In genomic region chr15:25787855-25788521, GRCh38 we compare ENCODE assay signal across 10 cellular contexts.
DNase-seq lines count a peak whose midpoint lies in the region; ATAC-seq and TF ChIP-seq lines count a peak whose summit lies in the region.
"Had no signal": no experiment of that assay in that cellular context is flagged by ENCODE, and none has a peak within 500 bp of the region (broad histone marks: within the 10 kb centered on the region; RNA-seq: fewer than 3 reads in every experiment).

No MANE protein-coding gene starts in this region.

- peak overlapping the region in 3 of 4 donors; percentile 20 to 66 (median 23) for H3K27ac ChIP-seq in Peyer's patch
- peak overlapping the region; percentile 86 for H3K27ac ChIP-seq in left ventricle myocardium inferior (replicated peaks)
- peak overlapping the region; percentile 62 for H3K27ac ChIP-seq in stomach smooth muscle (ENCODE audit: low read length)

- H3K9me3 ChIP-seq in Peyer's patch = no peaks in the 10 kb centered on the region
- no peaks in the 10 kb centered on the region for H3K9me3 ChIP-seq in left ventricle myocardium inferior (replicated peaks)
- no peaks in the 10 kb centered on the region for H3K9me3 ChIP-seq in stomach smooth muscle (ENCODE audit: control insufficient read depth in 2 of 2, low read length in 2 of 2)

- ATAC-seq in GM21529 (IDR thresholded peaks at IDR 0.05; ENCODE audit: unreplicated experiment) (peak; percentile 66), HG03175 (IDR thresholded peaks at IDR 0.05; ENCODE audit: unreplicated experiment) (no peak), HG03432 (IDR thresholded peaks at IDR 0.05; ENCODE audit: unreplicated experiment) (no peak)

- H3K9ac ChIP-seq in stomach smooth muscle (ENCODE audit: low read length in 2 of 2) = no peak overlapping the region

- intact Hi-C loops in left ventricle myocardium inferior (cut with micrococcal nuclease) = no loop called here

- H3K36me3 ChIP-seq in Peyer's patch (no peaks in the 10 kb centered on the region), left ventricle myocardium inferior (no peaks in the 10 kb centered on the region), stomach smooth muscle (ENCODE audit: control insufficient read depth in 2 of 2, insufficient read depth in 2 of 2, low read length in 2 of 2) (no peaks in the 10 kb centered on the region)

- no peaks in the 10 kb centered on the region for H3K27me3 ChIP-seq in Peyer's patch
- H3K27me3 ChIP-seq in left ventricle myocardium inferior (ENCODE audit: low read depth) = peaks cover 9% of the 10 kb centered on the region
- H3K27me3 ChIP-seq in stomach smooth muscle (ENCODE audit: control insufficient read depth in 1 of 2, insufficient read depth in 2 of 2, low read length in 2 of 2) = no peaks in the 10 kb centered on the region

- TF ChIP-seq CTCF in Peyer's patch (IDR thresholded peaks at IDR 0.05) (no peak), left ventricle myocardium inferior (IDR thresholded peaks at IDR 0.05; ENCODE audit: borderline replicate concordance) (no peak)

- DNase-seq in Peyer's patch (peak in 1 of 3 donors; percentile 59), left ventricle myocardium inferior (no peak), DMS114 treated with DMSO at 0.1 percent for 48 hours (lab: John Stamatoyannopoulos, UW; ENCODE audit: unreplicated experiment) (no peak)
- DNase-seq: activated CD4-positive, alpha-beta T cell treated with anti-CD3 and anti-CD28 coated beads for 48 hours; dermis blood vessel endothelial cell; NCI-H526 had no signal

- no peak for TF ChIP-seq POLR2A in Peyer's patch (IDR thresholded peaks at IDR 0.05)

- H3K4me3 ChIP-seq in Peyer's patch (peak overlapping the region in 1 of 4 donors; percentile 5), left ventricle myocardium inferior (no peak overlapping the region), stomach smooth muscle (ENCODE audit: low read length in 2 of 2) (peak overlapping the region in 1 of 2 donors; percentile 22)

- H3K4me1 ChIP-seq in Peyer's patch (peaks cover 0 to 21% (median 0%) of the 10 kb centered on the region in 4 donors), left ventricle myocardium inferior (peaks cover 23% of the 10 kb centered on the region), stomach smooth muscle (ENCODE audit: control insufficient read depth, insufficient read depth, low read length) (peaks cover 65% of the 10 kb centered on the region)

Comparison
In these comparisons a context has a peak if more than half of its experiments do, and no peak if none do; other contexts are left out.
1. H3K27ac ChIP-seq: peak in every context shown above with its lines; median percentile 86 in left ventricle myocardium inferior; 62 in stomach smooth muscle; 23 in Peyer's patch.